Comparison of ENCODE assay signal across 9 cellular contexts in genomic region chr6:2902470-2902762, GRCh38. TPM values are rescaled to one million over a fixed set of nuclear protein-coding genes. Genes with fewer than 3 reads are reported as not detected.
DNase-seq lines count a peak whose midpoint lies in the region; ATAC-seq, FAIRE-seq and TF ChIP-seq lines count a peak whose summit lies in the region.
"Had no signal": no experiment of that assay in that cellular context is flagged by ENCODE, and none has a peak within 500 bp of the region (broad histone marks: within the 10 kb centered on the region; RNA-seq: fewer than 3 reads in every experiment).

No MANE protein-coding gene starts in this region.

- 0 out of 5 replicates have a peak, but pooled peaks of 1 of the 2 experiments have one; percentile 1 for TF ChIP-seq RAD21 in A549 (conservative IDR thresholded peaks at IDR 0.05 in 1 of 2, IDR thresholded peaks at IDR 0.05 in 1 of 2)

- WGBS in A549 (ENCODE audit: missing lambda C conversion rate) = 9% methylated on average over 9 of the region's 9 CpGs
- WGBS in esophagus, 2 donors = 9 to 15% methylated on average over 9 of the region's 9 CpGs

- no peaks in the 10 kb centered on the region for H3K27me3 ChIP-seq in PC-9 (ENCODE audit: insufficient read depth, low read depth)
- H3K27me3 ChIP-seq in esophagus (ENCODE audit: control insufficient read depth in 1 of 2, insufficient read depth in 2 of 2, low read length in 2 of 2) = no peaks in the 10 kb centered on the region

- H3K36me3 Mint-ChIP-seq in naive thymus-derived CD8-positive, alpha-beta T cell = peaks cover 19 to 41% (median 34%) of the 10 kb centered on the region in 3 donors

- TF ChIP-seq EP300 in A549 (IDR thresholded peaks at IDR 0.05) = no peak

- H3K36me3 ChIP-seq in PC-9 (ENCODE audit: low read depth) (no peaks in the 10 kb centered on the region), esophagus (ENCODE audit: control insufficient read depth in 2 of 2, insufficient read depth in 2 of 2, low read length in 1 of 2) (no peaks in the 10 kb centered on the region)

- H3K79me2 ChIP-seq in PC-9 (ENCODE audit: low read depth) = no peaks in the 10 kb centered on the region

- H3K4me3 ChIP-seq in A549 = peak overlapping the region; percentile 81
- no peak overlapping the region for H3K4me3 ChIP-seq in PC-9
- peak overlapping the region; percentile 85 to 88 for H3K4me3 ChIP-seq in esophagus (ENCODE audit: low read depth in 1 of 2, low read length in 2 of 2)

- ATAC-seq in A549 (peak in 1 of 2 experiments; percentile 16; a peak in 2 of 6 replicates), HG03135 (IDR thresholded peaks at IDR 0.05; ENCODE audit: unreplicated experiment) (no peak)
- ATAC-seq in naive thymus-derived CD8-positive, alpha-beta T cell = peak; percentile 4 to 23

- peak overlapping the region; percentile 97 to 98 (median 98) for H3K27ac Mint-ChIP-seq in naive thymus-derived CD8-positive, alpha-beta T cell

- peaks cover 0 to 1% (median 0%) of the 10 kb centered on the region in 9 donors for H3K9me3 Mint-ChIP-seq in naive thymus-derived CD8-positive, alpha-beta T cell

- H3K4me2 ChIP-seq in A549 (peak overlapping the region; percentile 97), PC-9 (no peak overlapping the region)

- DNase-seq in A549 (ENCODE audit: low read depth in 1 of 2, low spot score in 1 of 2) = no peak
- no peak for DNase-seq in PC-9
- DNase-seq in naive thymus-derived CD8-positive, alpha-beta T cell = no peak
- DNase-seq in DMS114 treated with DMSO at 0.1 percent for 48 hours (lab: John Stamatoyannopoulos, UW; ENCODE audit: unreplicated experiment) = no peak
- no peak for DNase-seq in T1000 (lab: John Stamatoyannopoulos, UW)
- no peak for DNase-seq in 8988T
- DNase-seq: DMS79 treated with DMSO at 0.1 percent for 48 hours had no signal

- BruUV-seq in PC-9 (replicated peaks; lab: Mats Ljungman, UMichigan) = TSS peak; percentile 81

- H4K20me1 ChIP-seq in PC-9 (ENCODE audit: insufficient read depth) = no peaks in the 10 kb centered on the region

- CTCF ChIA-PET in A549 (lab: Yijun Ruan, JAX) = interaction anchor here (0.6 to 1.7 kb wide), 4 partner anchors 13 to 111 kb away, joined by 3 to 5 read pairs (median 4); no protein-coding TSS in a partner anchor
- CTCF ChIA-PET in PC-9 (lab: Charles Lee) = no interaction called here

- H3K9me3 ChIP-seq in A549 = no peaks in the 10 kb centered on the region
- no peaks in the 10 kb centered on the region for H3K9me3 ChIP-seq in PC-9 (ENCODE audit: insufficient read depth, low read depth)
- no peaks in the 10 kb centered on the region for H3K9me3 ChIP-seq in esophagus (ENCODE audit: control insufficient read depth in 2 of 2, insufficient read depth in 1 of 2, low read depth in 1 of 2, low read length in 1 of 2)

- FAIRE-seq in A549 (lab: Jason Lieb, UNC) = no peak

- peaks cover 47 to 67% (median 64%) of the 10 kb centered on the region in 4 donors for H3K4me1 Mint-ChIP-seq in naive thymus-derived CD8-positive, alpha-beta T cell

- intact Hi-C loops in PC-9 (cut with micrococcal nuclease; ENCODE audit: unreplicated experiment) = no loop called here

- TF ChIP-seq CTCF in A549 (IDR thresholded peaks at IDR 0.05) (no peak), PC-9 (conservative IDR thresholded peaks at IDR 0.05) (no peak)

- H3K27ac ChIP-seq in A549 = peak overlapping the region; percentile 77 to 89
- no peak overlapping the region for H3K27ac ChIP-seq in PC-9
- peak overlapping the region; percentile 80 to 89 for H3K27ac ChIP-seq in esophagus (ENCODE audit: low read depth in 2 of 2, low read length in 1 of 2)

- no peaks in the 10 kb centered on the region for H3K27me3 Mint-ChIP-seq in naive thymus-derived CD8-positive, alpha-beta T cell

- H3F3A ChIP-seq in PC-9 (ENCODE audit: insufficient read depth, low read depth) = no peaks in the 10 kb centered on the region

- H3K4me3 Mint-ChIP-seq in naive thymus-derived CD8-positive, alpha-beta T cell = peak overlapping the region; percentile 97 to 100 (median 100)

- TF ChIP-seq POLR2A in A549 (IDR thresholded peaks at IDR 0.05; ENCODE audit: low read length) = no peak

- POLR2A ChIA-PET in A549 (lab: Yijun Ruan, JAX) = interaction anchor here (1.1 to 1.3 kb wide), 3 partner anchors 15 to 61 kb away, joined by 3 to 7 read pairs (median 5); partner anchors contain the start of gene SERPINB1
- POLR2A ChIA-PET in PC-9 (lab: Charles Lee; ENCODE audit: unreplicated experiment) = interaction anchor here (0.5 kb wide), 1 partner anchor 120 kb away, joined by 3 read pairs; no protein-coding TSS in a partner anchor
- POLR2A ChIA-PET in naive thymus-derived CD8-positive, alpha-beta T cell (lab: Charles Lee) = interaction anchor here (0.8 to 4.6 kb wide), 18 partner anchors 11 to 161 kb away, joined by 3 to 39 read pairs (median 7); partner anchors contain the start of gene SERPINB1

- no peaks in the 10 kb centered on the region for H3K9me2 ChIP-seq in PC-9 (ENCODE audit: insufficient read depth)

- no peak overlapping the region for H2AFZ ChIP-seq in PC-9

- peaks cover 18% of the 10 kb centered on the region for H3K4me1 ChIP-seq in A549
- no peaks in the 10 kb centered on the region for H3K4me1 ChIP-seq in PC-9 (replicated peaks; ENCODE audit: insufficient read depth)
- H3K4me1 ChIP-seq in esophagus (ENCODE audit: control insufficient read depth in 2 of 2, insufficient read depth in 2 of 2, low read length in 1 of 2) = peaks cover 0 to 8% of the 10 kb centered on the region in 2 donors

TF ChIP-seq in A549, 52 proteins besides CTCF, POLR2A, EP300 and RAD21:
- TF ChIP-seq NR3C1 (IDR thresholded peaks at IDR 0.05) = no peak
- TF ChIP-seq MAFK (IDR thresholded peaks at IDR 0.05; ENCODE audit: partially characterized antibody) = peak; percentile 33
- no peak for TF ChIP-seq ZFP36 (IDR thresholded peaks at IDR 0.05; ENCODE audit: borderline replicate concordance, partially characterized antibody)
- TF ChIP-seq SREBF2 (IDR thresholded peaks at IDR 0.05) = no peak
- TF ChIP-seq PBX3 (IDR thresholded peaks at IDR 0.05) = no peak
- TF ChIP-seq HOXA7 (CRISPR knock-in tag; IDR thresholded peaks at IDR 0.05) = no peak
- peak in 1 of 2 experiments; percentile 37; a peak in 2 of 4 replicates for TF ChIP-seq CEBPB (IDR thresholded peaks at IDR 0.05)
- no peak for TF ChIP-seq ATOH8 (CRISPR knock-in tag; IDR thresholded peaks at IDR 0.05; ENCODE audit: low read depth)
- no peak for TF ChIP-seq FOXS1 (CRISPR knock-in tag; IDR thresholded peaks at IDR 0.05)
- no peak for TF ChIP-seq ZC3H11A (IDR thresholded peaks at IDR 0.05)

RNA-seq across cellular contexts. Expression of gene SERPINB9, which starts 0.7 kb away (rescaled TPM):
- 24.7 and 25.7 TPM in 2 replicates for polyA plus RNA-seq in A549 (2011; rRNA removed)
- 8.2 and 9.9 TPM in 2 replicates for polyA plus RNA-seq in A549 (2012; cell fraction: cytosol; rRNA removed)
- polyA plus RNA-seq in A549 (2012; cell fraction: nucleus; rRNA removed) = 4.4 and 6.7 TPM in 2 replicates
- 8.7 TPM in 3 replicates for polyA plus RNA-seq in A549 (2017; fragmentation: RNase III; extraction: RNeasy Plus Mini Kit Qiagen cat#74134 plus additional on column Dnase treatment)
- polyA minus RNA-seq in A549 (2011; rRNA and poly(A)+ RNA removed) = 26.4 and 31.6 TPM in 2 replicates
- total RNA-seq in PC-9 (2021) = 1.7 and 2.4 TPM in 2 replicates
- polyA plus RNA-seq in esophagus = 1 to 10 TPM; 1.7 to 4.3 TPM
- total RNA-seq in naive thymus-derived CD8-positive, alpha-beta T cell = 10 to 100 TPM; 56.6 to 57.1 TPM
- polyA plus RNA-seq in naive thymus-derived CD8-positive, alpha-beta T cell = 10 to 100 TPM; 29.9 to 37.2 (median 35.0) TPM
